In the genomic region with DNA sequence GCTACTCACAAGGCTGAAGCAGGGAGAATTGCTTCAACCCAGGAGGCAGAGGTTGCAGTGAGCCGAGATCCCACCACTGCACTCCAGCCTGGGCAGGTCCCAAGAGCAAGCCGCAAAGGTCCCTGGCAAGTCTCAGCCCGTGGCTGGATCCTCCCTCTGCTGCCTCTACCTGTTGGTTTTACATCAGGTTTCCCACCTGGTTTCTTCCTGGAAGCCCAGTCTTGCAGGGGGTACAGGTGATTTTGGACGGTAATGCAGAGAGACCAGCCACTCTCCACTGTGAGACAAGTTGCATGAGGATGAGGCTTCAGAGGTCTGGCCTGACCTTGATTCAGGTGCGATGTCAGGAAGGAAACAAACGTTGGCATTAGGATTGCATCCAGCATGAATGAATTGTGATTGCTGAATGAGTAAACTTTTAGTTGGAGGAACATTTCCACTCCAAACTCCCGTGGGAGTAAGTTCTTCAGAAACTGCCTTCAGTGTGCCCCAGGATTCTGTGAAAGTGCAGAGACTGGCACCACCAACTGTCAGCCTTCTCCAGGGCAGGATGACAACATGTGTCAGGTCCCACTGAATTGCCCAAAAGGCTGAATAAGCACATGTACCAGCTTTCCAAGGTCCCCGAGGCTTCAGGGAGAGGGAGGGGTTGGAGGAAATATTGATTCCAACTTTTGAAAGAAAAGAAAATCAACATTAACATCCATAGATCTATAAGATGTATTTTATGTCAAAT, we compare ENCODE assay signal across 24 cellular contexts.
"Had no signal": no experiment of that assay in that cellular context is flagged by ENCODE, and none has a peak within 500 bp of the region (broad histone marks: within the 10 kb centered on the region; RNA-seq: fewer than 3 reads in every experiment).

No MANE protein-coding gene starts in this region.

- H3K36me3 ChIP-seq: left ventricle myocardium inferior, pancreas, prostate gland, sigmoid colon, tibial nerve, uterus had no signal

- H3K4me3 ChIP-seq: left ventricle myocardium inferior, lung, pancreas, prostate gland, sigmoid colon, smooth muscle cell, tibial nerve, uterus had no signal

- H3K9me3 ChIP-seq: left ventricle myocardium inferior, pancreas, prostate gland, sigmoid colon, uterus had no signal

- DNase-seq: hypothalamus; immature natural killer cell; left ventricle myocardium inferior; mesendoderm; naive thymus-derived CD4-positive, alpha-beta T cell; pancreas; posterior cingulate gyrus; retina; right cardiac atrium; sigmoid colon; stimulated activated CD4-positive, alpha-beta T cell treated with anti-CD3 and anti-CD28 coated beads, Interleukin-1b, Interleukin-23, amount 100 ng/mL, for 48 hours; stimulated activated CD4-positive, alpha-beta T cell treated with anti-CD3 and anti-CD28 coated beads, Interleukin-2, amount 100 ng/mL, for 48 hours; stimulated activated CD4-positive, alpha-beta T cell treated with anti-CD3 and anti-CD28 coated beads, Interleukin-4, amount 100 ng/mL, for 4 hours; stimulated activated CD8-positive, alpha-beta memory T cell treated with anti-CD3 and anti-CD28 coated beads, Interleukin-4, amount 100 ng/mL, for 48 hours; stimulated activated naive CD4-positive, alpha-beta T cell treated with Interleukin-2 at 50 U/mL for 16 hours; stimulated activated naive CD8-positive, alpha-beta T cell treated with anti-CD3 and anti-CD28 coated beads, Interleukin-15, amount 100 ng/mL, for 72 hours; substantia nigra; uterus had no signal

- H3K27me3 ChIP-seq: pancreas, tibial nerve, uterus had no signal

- H3K4me1 ChIP-seq: left ventricle myocardium inferior, prostate gland, sigmoid colon, tibial nerve, uterus had no signal

- H3K4me2 ChIP-seq: smooth muscle cell had no signal

- H3K27ac ChIP-seq: left ventricle myocardium inferior, prostate gland, sigmoid colon, tibial nerve, uterus had no signal

- ATAC-seq: naive thymus-derived CD4-positive, alpha-beta T cell; natural killer cell treated with Interleukin-12 subunit alpha and Interleukin-12 subunit beta and Interleukin-15 and Interleukin-18, amount 100 ng/mL, for 72 hours; right cardiac atrium; stimulated activated memory B cell treated with anti-CD40 and anti-IgM and Interleukin-4, amounts not matched to agents 10 μg/mL and 1 μg/mL and 100 μg/mL, for 72 hours; stimulated activated naive CD8-positive, alpha-beta T cell treated with anti-CD3 and anti-CD28 coated beads, Interleukin-15, amount 100 ng/mL, for 72 hours had no signal
